33 cellular contexts compared by ENCODE assay signal in genomic region chr11:92643827-92644226, GRCh38.
"Had no signal": no experiment of that assay in that cellular context is flagged by ENCODE, and none has a peak within 500 bp of the region (broad histone marks: within the 10 kb centered on the region; RNA-seq: fewer than 3 reads in every experiment).

No MANE protein-coding gene starts in this region.

- H3K27me3 ChIP-seq: ascending aorta, cardiac muscle cell, colonic mucosa had no signal

- DNase-seq: activated CD4-positive, alpha-beta memory T cell treated with anti-CD3 and anti-CD28 coated beads, Interleukin-2, amount 10 ng/mL, durations not matched to agents 7 days and 5 days; activated CD4-positive, alpha-beta T cell treated with anti-CD3 and anti-CD28 coated beads for 1 hour; activated CD4-positive, alpha-beta T cell treated with anti-CD3 and anti-CD28 coated beads for 36 hours; activated CD4-positive, alpha-beta T cell treated with anti-CD3 and anti-CD28 coated beads for 48 hours; activated CD4-positive, alpha-beta T cell treated with anti-CD3 and anti-CD28 coated beads, Interleukin-2, amount 10 ng/mL, durations not matched to agents 7 days and 5 days; activated CD4-positive, alpha-beta T cell treated with anti-CD3 and anti-CD28 coated beads, Interleukin-2, amount 50 U/mL, for 48 hours; activated CD4-positive, CD25-positive, alpha-beta regulatory T cell; activated CD8-positive, alpha-beta memory T cell treated with anti-CD3 and anti-CD28 coated beads for 24 hours; activated CD8-positive, alpha-beta memory T cell treated with anti-CD3 and anti-CD28 coated beads, Interleukin-2, amount 10 ng/mL, durations not matched to agents 7 days and 5 days; activated CD8-positive, alpha-beta memory T cell treated with anti-CD3 and anti-CD28 coated beads, Interleukin-2, amount 50 U/mL, for 48 hours; activated CD8-positive, alpha-beta T cell treated with anti-CD3 and anti-CD28 coated beads, Interleukin-2, amount 10 ng/mL, durations not matched to agents 7 days and 5 days; activated effector memory CD4-positive, alpha-beta T cell treated with Interleukin-2 at 50 U/mL for 16 hours; activated gamma-delta T cell; activated naive CD4-positive, alpha-beta T cell treated with anti-CD3 and anti-CD28 coated beads, Interleukin-2, amount 10 ng/mL, durations not matched to agents 7 days and 5 days; activated naive CD4-positive, alpha-beta T cell treated with Interleukin-2 at 50 U/mL for 16 hours; activated naive CD8-positive, alpha-beta T cell treated with anti-CD3 and anti-CD28 coated beads, Interleukin-2, amount 10 ng/mL, durations not matched to agents 7 days and 5 days; activated naive CD8-positive, alpha-beta T cell treated with anti-CD3 and anti-CD28 coated beads, Interleukin-2, amount 50 U/mL, for 24 hours; activated T-cell treated with anti-CD3 and anti-CD28 coated beads, Interleukin-2, amount 50 U/mL, for 24 hours; activated T-cell treated with anti-CD3 and anti-CD28 coated beads, Interleukin-2, amount 50 U/mL, for 48 hours; amygdala; anterior cingulate cortex; caudate nucleus; cerebellar nuclear complex; colonic mucosa; T-helper 2 cell; T-helper 9 cell; WERI-Rb-1 had no signal

- FAIRE-seq: bronchial epithelial cell, TTC549 had no signal

- H3K27ac ChIP-seq: ascending aorta, cardiac muscle cell, colonic mucosa, WERI-Rb-1 had no signal

- H3K9me3 ChIP-seq: ascending aorta, colonic mucosa had no signal

- H3K4me1 ChIP-seq: ascending aorta, colonic mucosa had no signal

- ATAC-seq: activated CD4-positive, alpha-beta T cell treated with anti-CD3 and anti-CD28 coated beads for 36 hours; activated CD4-positive, CD25-positive, alpha-beta regulatory T cell treated with anti-CD3 and anti-CD28 coated beads, Interleukin-2, amount 50 U/mL, for 24 hours; activated CD8-positive, alpha-beta memory T cell treated with anti-CD3 and anti-CD28 coated beads, Interleukin-2, amount 10 ng/mL, durations not matched to agents 7 days and 5 days; activated CD8-positive, alpha-beta T cell treated with anti-CD3 and anti-CD28 coated beads, Interleukin-2, amount 10 ng/mL, durations not matched to agents 7 days and 5 days; activated naive CD8-positive, alpha-beta T cell treated with anti-CD3 and anti-CD28 coated beads, Interleukin-2, amount 50 U/mL, for 24 hours; WTC11 had no signal

- H3K36me3 ChIP-seq: ascending aorta, cardiac muscle cell, colonic mucosa, WERI-Rb-1 had no signal

- H3K4me3 ChIP-seq: ascending aorta, cardiac muscle cell, colonic mucosa had no signal
